Comparison of ENCODE assay signal across 14 cellular contexts in genomic region chr3:16124636-16125035, GRCh38. TPM values are rescaled to one million over a fixed set of nuclear protein-coding genes. Genes with fewer than 3 reads are reported as not detected.
DNase-seq lines count a peak whose midpoint lies in the region; ATAC-seq and TF ChIP-seq lines count a peak whose summit lies in the region.
"Had no signal": no experiment of that assay in that cellular context is flagged by ENCODE, and none has a peak within 500 bp of the region (broad histone marks: within the 10 kb centered on the region; RNA-seq: fewer than 3 reads in every experiment).

No MANE protein-coding gene starts in this region.

- H3K4me3 ChIP-seq in SK-N-SH (ENCODE audit: low read depth in 2 of 2, low read length in 1 of 2) (no peak overlapping the region), fibroblast of pulmonary artery (replicated peaks; ENCODE audit: low read depth, low read length) (no peak overlapping the region), Karpas-422 (ENCODE audit: low read length) (no peak overlapping the region)
- H3K4me3 ChIP-seq: thoracic aorta had no signal

- H3K9me3 Mint-ChIP-seq in activated naive CD4-positive, alpha-beta T cell treated with anti-CD3 and anti-CD28 coated beads, Interleukin-2, amount 50 U/mL, for 72 hours = no peaks in the 10 kb centered on the region
- H3K9me3 Mint-ChIP-seq: activated naive CD4-positive, alpha-beta T cell treated with anti-CD3 and anti-CD28 coated beads, Interleukin-2, amount 10 ng/mL, durations not matched to agents 7 days and 5 days; T-helper 1 cell treated with Interleukin-12 subunit alpha and Interleukin-12 subunit beta and Interleukin-4 antibody, amounts not matched to agents 30 μg/mL and 1 μg/mL, for 36 hours had no signal

- H3K79me2 ChIP-seq in SK-N-SH (ENCODE audit: insufficient read depth) (no peaks in the 10 kb centered on the region), Karpas-422 (ENCODE audit: low read length) (no peaks in the 10 kb centered on the region)

- ATAC-seq in activated naive CD4-positive, alpha-beta T cell treated with anti-CD3 and anti-CD28 coated beads, Interleukin-2, amount 50 U/mL, for 72 hours = peak; percentile 61 to 80
- ATAC-seq in GM21447 (IDR thresholded peaks at IDR 0.05; ENCODE audit: unreplicated experiment) = no peak
- no peak for ATAC-seq in HG03135 (IDR thresholded peaks at IDR 0.05; ENCODE audit: unreplicated experiment)
- ATAC-seq: activated CD8-positive, alpha-beta T cell treated with anti-CD3 and anti-CD28 coated beads, Interleukin-2, amount 10 ng/mL, durations not matched to agents 7 days and 5 days had no signal

- peaks cover 0 to 7% of the 10 kb centered on the region in 2 experiments; a peak in 2 of 4 replicates for H3K4me1 ChIP-seq in SK-N-SH (ENCODE audit: control insufficient read depth in 1 of 2, insufficient read depth in 2 of 2, low read depth in 1 of 2, low read length in 1 of 2)
- H3K4me1 ChIP-seq in Karpas-422 (ENCODE audit: low read length) = no peaks in the 10 kb centered on the region

- no peak for TF ChIP-seq CTCF in SK-N-SH (IDR thresholded peaks at IDR 0.05)
- TF ChIP-seq CTCF in fibroblast of pulmonary artery (IDR thresholded peaks at IDR 0.05; ENCODE audit: low read length, missing control alignments) = no peak

- WGBS in SK-N-SH (ENCODE audit: low lambda C conversion rate) = 5% methylated on average over 2 of the region's 2 CpGs

- CTCF ChIA-PET in SK-N-SH (lab: Yijun Ruan, JAX) = no interaction called here

- H2AFZ ChIP-seq in SK-N-SH (ENCODE audit: low read depth) (peak overlapping the region; percentile 19; the same call in 1 of the 2 replicates), Karpas-422 (ENCODE audit: low read length) (no peak overlapping the region)

- peaks cover 10% of the 10 kb centered on the region for H3F3A ChIP-seq in SK-N-SH (replicated peaks; ENCODE audit: insufficient read depth)

- no peaks in the 10 kb centered on the region for H3K36me3 Mint-ChIP-seq in activated naive CD4-positive, alpha-beta T cell treated with anti-CD3 and anti-CD28 coated beads, Interleukin-2, amount 50 U/mL, for 72 hours
- H3K36me3 Mint-ChIP-seq: activated naive CD4-positive, alpha-beta T cell treated with anti-CD3 and anti-CD28 coated beads, Interleukin-2, amount 10 ng/mL, durations not matched to agents 7 days and 5 days had no signal

- H3K4me2 ChIP-seq in SK-N-SH (no peak overlapping the region), Karpas-422 (ENCODE audit: low read depth, low read length, poor library complexity, severe bottlenecking) (no peak overlapping the region)

- H3K27ac ChIP-seq in SK-N-SH (ENCODE audit: low read depth in 2 of 2, low read length in 1 of 2) = peak overlapping the region in 1 of 2 experiments; percentile 82; a peak in 2 of 4 replicates
- H3K27ac ChIP-seq in Karpas-422 (ENCODE audit: low read length) = no peak overlapping the region
- H3K27ac ChIP-seq: thoracic aorta had no signal

- H3K36me3 ChIP-seq in SK-N-SH (replicated peaks in 1 of 2; ENCODE audit: control insufficient read depth in 1 of 2, insufficient read depth in 2 of 2, low read length in 1 of 2) (no peaks in the 10 kb centered on the region), Karpas-422 (ENCODE audit: insufficient read depth, low read length) (no peaks in the 10 kb centered on the region)
- H3K36me3 ChIP-seq: thoracic aorta had no signal

- no peak for TF ChIP-seq RAD21 in SK-N-SH (IDR thresholded peaks at IDR 0.05; ENCODE audit: low read length)

- peak overlapping the region; percentile 44 for H3K9ac ChIP-seq in SK-N-SH
- H3K9ac ChIP-seq in Karpas-422 (ENCODE audit: low read length) = no peak overlapping the region

- H4K20me1 ChIP-seq in SK-N-SH (ENCODE audit: insufficient read depth) (no peaks in the 10 kb centered on the region), Karpas-422 (ENCODE audit: insufficient read depth, low read depth, low read length) (no peaks in the 10 kb centered on the region)

- no peaks in the 10 kb centered on the region for H3K27me3 ChIP-seq in SK-N-SH (ENCODE audit: insufficient read depth)
- H3K27me3 ChIP-seq in Karpas-422 (ENCODE audit: low read length) = no peaks in the 10 kb centered on the region; the same call in 1 of the 2 replicates

- H3K27ac Mint-ChIP-seq in activated naive CD4-positive, alpha-beta T cell treated with anti-CD3 and anti-CD28 coated beads, Interleukin-2, amount 50 U/mL, for 72 hours = no peak overlapping the region
- H3K27ac Mint-ChIP-seq: activated CD8-positive, alpha-beta T cell treated with anti-CD3 and anti-CD28 coated beads, Interleukin-2, amount 10 ng/mL, durations not matched to agents 7 days and 5 days; activated naive CD4-positive, alpha-beta T cell treated with anti-CD3 and anti-CD28 coated beads, Interleukin-2, amount 10 ng/mL, durations not matched to agents 7 days and 5 days; T-helper 1 cell treated with Interleukin-12 subunit alpha and Interleukin-12 subunit beta and Interleukin-4 antibody, amounts not matched to agents 30 μg/mL and 1 μg/mL, for 36 hours had no signal

- DNase-seq in activated naive CD4-positive, alpha-beta T cell treated with anti-CD3 and anti-CD28 coated beads, Interleukin-2, amount 50 U/mL, for 72 hours (ENCODE audit: low spot score in 2 of 2) = no peak
- DNase-seq in activated naive CD4-positive, alpha-beta T cell treated with anti-CD3 and anti-CD28 coated beads, Interleukin-2, amount 50 U/mL, for 16 hours = no peak
- no peak for DNase-seq in SK-N-SH
- peak; percentile 95 for DNase-seq in fibroblast of pulmonary artery (ENCODE audit: low read depth)
- peak; percentile 98 for DNase-seq in stromal cell of bone marrow (ENCODE audit: low read depth)
- DNase-seq in Karpas-422 = no peak
- DNase-seq: activated CD8-positive, alpha-beta T cell treated with anti-CD3 and anti-CD28 coated beads, Interleukin-2, amount 10 ng/mL, durations not matched to agents 7 days and 5 days; activated naive CD4-positive, alpha-beta T cell treated with anti-CD3 and anti-CD28 coated beads, Interleukin-2, amount 10 ng/mL, durations not matched to agents 7 days and 5 days; AML-193; NCI-H1694 treated with DMSO at 0.1 percent for 48 hours had no signal

- TF ChIP-seq EP300 in SK-N-SH (IDR thresholded peaks at IDR 0.05; ENCODE audit: borderline replicate concordance in 1 of 2, low read depth in 1 of 2, low read length in 1 of 2) = peak in 1 of 2 experiments; percentile 94; a peak in 2 of 4 replicates

- no peaks in the 10 kb centered on the region for H3K9me2 ChIP-seq in SK-N-SH
- no peaks in the 10 kb centered on the region for H3K9me2 ChIP-seq in Karpas-422 (replicated peaks; ENCODE audit: insufficient read depth, low read length)

- no peaks in the 10 kb centered on the region for H3K9me3 ChIP-seq in SK-N-SH
- no peaks in the 10 kb centered on the region for H3K9me3 ChIP-seq in Karpas-422 (ENCODE audit: low read length)
- H3K9me3 ChIP-seq: thoracic aorta had no signal

- POLR2A ChIA-PET in SK-N-SH (lab: Yijun Ruan, JAX) = no interaction called here

TF ChIP-seq in SK-N-SH, 30 proteins besides CTCF, POLR2A, EP300 and RAD21 (continues in another document):
- TF ChIP-seq FOXM1 (IDR thresholded peaks at IDR 0.05; ENCODE audit: low read depth) (peak; percentile 61; the same call in 1 of the 2 replicates), GATA2 (CRISPR knock-in tag; IDR thresholded peaks at IDR 0.05) (no peak), MAX (IDR thresholded peaks at IDR 0.05; ENCODE audit: low read depth) (0 out of 2 replicates have a peak, but pooled peaks have one; percentile 42), NRF1 (IDR thresholded peaks at IDR 0.05; ENCODE audit: low read depth, low read length) (no peak), NFIC (IDR thresholded peaks at IDR 0.05; ENCODE audit: borderline replicate concordance) (peak; percentile 75), SIN3A (IDR thresholded peaks at IDR 0.05; ENCODE audit: borderline replicate concordance, low read depth, low read length) (no peak), FOXJ3 (CRISPR knock-in tag; IDR thresholded peaks at IDR 0.05) (no peak), SMC3 (IDR thresholded peaks at IDR 0.05; ENCODE audit: low read depth, low read length) (no peak), RFX5 (IDR thresholded peaks at IDR 0.05; ENCODE audit: low read length) (no peak), TAF1 (IDR thresholded peaks at IDR 0.05; ENCODE audit: borderline replicate concordance, low read depth, low read length) (no peak), YY1 (IDR thresholded peaks at IDR 0.05; ENCODE audit: low read depth) (no peak)
- TF ChIP-seq, protein P1, sequence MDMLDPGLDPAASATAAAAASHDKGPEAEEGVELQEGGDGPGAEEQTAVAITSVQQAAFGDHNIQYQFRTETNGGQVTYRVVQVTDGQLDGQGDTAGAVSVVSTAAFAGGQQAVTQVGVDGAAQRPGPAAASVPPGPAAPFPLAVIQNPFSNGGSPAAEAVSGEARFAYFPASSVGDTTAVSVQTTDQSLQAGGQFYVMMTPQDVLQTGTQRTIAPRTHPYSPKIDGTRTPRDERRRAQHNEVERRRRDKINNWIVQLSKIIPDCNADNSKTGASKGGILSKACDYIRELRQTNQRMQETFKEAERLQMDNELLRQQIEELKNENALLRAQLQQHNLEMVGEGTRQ (IDR thresholded peaks at IDR 0.05; ENCODE audit: borderline replicate concordance, low read depth, low read length) = no peak
- TF ChIP-seq, protein P2, sequence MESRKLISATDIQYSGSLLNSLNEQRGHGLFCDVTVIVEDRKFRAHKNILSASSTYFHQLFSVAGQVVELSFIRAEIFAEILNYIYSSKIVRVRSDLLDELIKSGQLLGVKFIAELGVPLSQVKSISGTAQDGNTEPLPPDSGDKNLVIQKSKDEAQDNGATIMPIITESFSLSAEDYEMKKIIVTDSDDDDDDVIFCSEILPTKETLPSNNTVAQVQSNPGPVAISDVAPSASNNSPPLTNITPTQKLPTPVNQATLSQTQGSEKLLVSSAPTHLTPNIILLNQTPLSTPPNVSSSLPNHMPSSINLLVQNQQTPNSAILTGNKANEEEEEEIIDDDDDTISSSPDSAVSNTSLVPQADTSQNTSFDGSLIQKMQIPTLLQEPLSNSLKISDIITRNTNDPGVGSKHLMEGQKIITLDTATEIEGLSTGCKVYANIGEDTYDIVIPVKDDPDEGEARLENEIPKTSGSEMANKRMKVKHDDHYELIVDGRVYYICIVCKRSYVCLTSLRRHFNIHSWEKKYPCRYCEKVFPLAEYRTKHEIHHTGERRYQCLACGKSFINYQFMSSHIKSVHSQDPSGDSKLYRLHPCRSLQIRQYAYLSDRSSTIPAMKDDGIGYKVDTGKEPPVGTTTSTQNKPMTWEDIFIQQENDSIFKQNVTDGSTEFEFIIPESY (IDR thresholded peaks at IDR 0.05; ENCODE audit: borderline replicate concordance, low read depth) = no peak

RNA-seq across cellular contexts. Expression of gene GALNT15, which starts 49.8 kb away (rescaled TPM):
- total RNA-seq in activated naive CD4-positive, alpha-beta T cell treated with anti-CD3 and anti-CD28 coated beads, Interleukin-2, amount 50 U/mL, for 72 hours = under 1 TPM in 1 of 2 donors, not detected in 1; 0.35 TPM
- 4.7 and 6.5 TPM in 2 replicates for polyA plus RNA-seq in SK-N-SH (2012; rRNA removed)
- 4.0 and 5.5 TPM in 2 replicates for polyA plus RNA-seq in SK-N-SH (2012; cell fraction: cytosol; rRNA removed)
- 4.0 and 5.4 TPM in 2 replicates for polyA plus RNA-seq in SK-N-SH (2012; cell fraction: nucleus; rRNA removed)
- total RNA-seq in Karpas-422 (2014; rRNA removed; shearing (Covaris generic); ENCODE audit: low replicate concordance) = not detected in 2 replicates
- total RNA-seq: activated CD8-positive, alpha-beta T cell treated with anti-CD3 and anti-CD28 coated beads, Interleukin-2, amount 10 ng/mL, durations not matched to agents 7 days and 5 days had no signal

Comparison
In these comparisons a context has a peak if more than half of its experiments do, and no peak if none do; other contexts are left out.
1. ATAC-seq: peak in activated naive CD4-positive, alpha-beta T cell treated with anti-CD3 and anti-CD28 coated beads, Interleukin-2, amount 50 U/mL, for 72 hours (2 of 2); none in GM21447 (single experiment) and HG03135 (single experiment).
2. DNase-seq: peak in fibroblast of pulmonary artery (single experiment) and stromal cell of bone marrow (single experiment); none in activated naive CD4-positive, alpha-beta T cell treated with anti-CD3 and anti-CD28 coated beads, Interleukin-2, amount 50 U/mL, for 72 hours (0 of 2), activated naive CD4-positive, alpha-beta T cell treated with anti-CD3 and anti-CD28 coated beads, Interleukin-2, amount 50 U/mL, for 16 hours (single experiment), SK-N-SH (single experiment) and Karpas-422 (single experiment).